In genomic region chr18:27227721-27228120, GRCh38 we compare ENCODE assay signal across 1 cellular context.
TF ChIP-seq lines count a peak whose summit lies in the region.

No MANE protein-coding gene starts in this region.

TF ChIP-seq in H1, 55 proteins besides CTCF, POLR2A, EP300 and RAD21:
- TF ChIP-seq RXRA (IDR thresholded peaks at IDR 0.05; ENCODE audit: insufficient read depth, low read depth, low read length): no peak
- no peak for TF ChIP-seq PHF8 (conservative IDR thresholded peaks at IDR 0.05; ENCODE audit: low read depth, low read length)
- no peak for TF ChIP-seq BACH1 (IDR thresholded peaks at IDR 0.05; ENCODE audit: low read length)
- no peak for TF ChIP-seq TAF7 (optimal IDR thresholded peaks at IDR 0.05; ENCODE audit: borderline replicate concordance, low read depth, low read length)
- TF ChIP-seq ZNF274 (IDR thresholded peaks at IDR 0.05; ENCODE audit: borderline replicate concordance, extremely low read depth, low read length): no peak
- TF ChIP-seq JUN (IDR thresholded peaks at IDR 0.05; ENCODE audit: low read depth, low read length): no peak
- no peak for TF ChIP-seq KDM1A (IDR thresholded peaks at IDR 0.05; ENCODE audit: borderline replicate concordance, low read length)
- TF ChIP-seq SAP30 (IDR thresholded peaks at IDR 0.05; ENCODE audit: insufficient read depth, insufficient replicate concordance, low read length): no peak
- TF ChIP-seq CHD1 (IDR thresholded peaks at IDR 0.05; ENCODE audit: low read depth, low read length): no peak
- no peak for TF ChIP-seq GTF2F1 (IDR thresholded peaks at IDR 0.05; ENCODE audit: borderline replicate concordance, low read depth, low read length)
